Comparison of ENCODE assay signal across 27 cellular contexts in the genomic region with DNA sequence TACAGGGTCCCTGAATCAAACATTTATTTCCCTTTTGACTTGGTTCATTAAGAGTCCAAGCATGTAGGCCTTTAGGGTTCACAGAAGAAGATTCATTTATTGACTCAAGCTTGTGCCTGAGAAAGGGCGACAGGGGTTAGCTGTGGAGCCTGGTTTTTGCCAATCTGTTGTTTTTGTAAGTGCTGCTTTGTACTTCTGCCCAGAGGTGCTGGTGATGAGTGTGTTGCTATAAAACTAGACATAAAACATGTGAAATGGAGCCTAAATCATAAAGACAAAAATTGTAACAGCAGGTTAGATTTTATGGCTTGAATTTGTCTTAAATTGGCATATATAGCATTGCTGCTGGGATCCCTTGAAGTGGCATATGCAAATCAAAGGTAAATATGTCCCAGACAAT.
DNase-seq lines count a peak whose midpoint lies in the region; ATAC-seq and TF ChIP-seq lines count a peak whose summit lies in the region.
"Had no signal": no experiment of that assay in that cellular context is flagged by ENCODE, and none has a peak within 500 bp of the region (broad histone marks: within the 10 kb centered on the region; RNA-seq: fewer than 3 reads in every experiment).

No MANE protein-coding gene starts in this region.

- CTCF ChIA-PET in HEK293T (lab: Yijun Ruan, JAX), result no interaction called here

- no peaks in the 10 kb centered on the region for H3K27me3 Mint-ChIP-seq in nephron (ENCODE audit: low read depth)
- H3K27me3 Mint-ChIP-seq: CD4-positive, alpha-beta memory T cell; CD4-positive, alpha-beta T cell; CD4-positive, CD25-positive, alpha-beta regulatory T cell had no signal

- no peaks in the 10 kb centered on the region for H3K9me3 Mint-ChIP-seq in nephron
- H3K9me3 Mint-ChIP-seq: CD4-positive, alpha-beta T cell; CD8-positive, alpha-beta T cell had no signal

- no peak overlapping the region for H3K4me3 Mint-ChIP-seq in nephron
- H3K4me3 Mint-ChIP-seq: B cell; CD14-positive monocyte; CD4-positive, alpha-beta memory T cell; CD4-positive, alpha-beta T cell; CD4-positive, CD25-positive, alpha-beta regulatory T cell; CD8-positive, alpha-beta memory T cell; CD8-positive, alpha-beta T cell had no signal

- ATAC-seq in HG02852 (IDR thresholded peaks at IDR 0.05; ENCODE audit: unreplicated experiment), result no peak
- ATAC-seq in HG02885 (IDR thresholded peaks at IDR 0.05; ENCODE audit: poor library complexity, unreplicated experiment), result no peak
- ATAC-seq: A549; CD8-positive, alpha-beta T cell had no signal

- H3K36me3 Mint-ChIP-seq in nephron (ENCODE audit: low read depth), result no peaks in the 10 kb centered on the region
- H3K36me3 Mint-ChIP-seq: CD14-positive monocyte; CD4-positive, alpha-beta memory T cell; CD4-positive, CD25-positive, alpha-beta regulatory T cell; CD8-positive, alpha-beta memory T cell; CD8-positive, alpha-beta T cell had no signal

- peaks cover 60% of the 10 kb centered on the region for H3K4me1 Mint-ChIP-seq in nephron
- H3K4me1 Mint-ChIP-seq: B cell; CD14-positive monocyte; CD4-positive, alpha-beta memory T cell; CD4-positive, CD25-positive, alpha-beta regulatory T cell; CD8-positive, alpha-beta memory T cell had no signal

- TF ChIP-seq CTCF in nephron (IDR thresholded peaks at IDR 0.05; ENCODE audit: unreplicated experiment in 3 of 3), result no peak

- DNase-seq in HEK293T (ENCODE audit: extremely low spot score), result no peak
- DNase-seq: 8988T; ACHN; AML-193; BE2C; C1 segment of cervical spinal cord; Caco-2; Calu3; CD4-positive, alpha-beta memory T cell; CD4-positive, alpha-beta T cell; CD4-positive, CD25-positive, alpha-beta regulatory T cell; CD8-positive, alpha-beta memory T cell; CD8-positive, alpha-beta T cell; COR-L47; DMS 273 treated with DMSO at 0.1 percent for 48 hours; DMS153; DMS53; DMS79; DMS79 treated with DMSO at 0.1 percent for 48 hours; DND-41; EL had no signal

- POLR2A ChIA-PET in HEK293T (lab: Yijun Ruan, JAX), result no interaction called here

- peak overlapping the region in 2 of 3 experiments; percentile 30 to 78 for H3K27ac Mint-ChIP-seq in nephron
- H3K27ac Mint-ChIP-seq: B cell; CD14-positive monocyte; CD4-positive, alpha-beta memory T cell; CD4-positive, alpha-beta T cell; CD4-positive, CD25-positive, alpha-beta regulatory T cell; CD8-positive, alpha-beta memory T cell; CD8-positive, alpha-beta T cell had no signal

TF ChIP-seq in HEK293T, 16 proteins besides CTCF, POLR2A, EP300 and RAD21:
- TF ChIP-seq ARNT (IDR thresholded peaks at IDR 0.05), result no peak
- TF ChIP-seq FOXA1 (IDR thresholded peaks at IDR 0.05), result no peak; the same call in 1 of the 2 replicates
- TF ChIP-seq TARDBP (IDR thresholded peaks at IDR 0.05), result no peak
- TF ChIP-seq, protein P1, sequence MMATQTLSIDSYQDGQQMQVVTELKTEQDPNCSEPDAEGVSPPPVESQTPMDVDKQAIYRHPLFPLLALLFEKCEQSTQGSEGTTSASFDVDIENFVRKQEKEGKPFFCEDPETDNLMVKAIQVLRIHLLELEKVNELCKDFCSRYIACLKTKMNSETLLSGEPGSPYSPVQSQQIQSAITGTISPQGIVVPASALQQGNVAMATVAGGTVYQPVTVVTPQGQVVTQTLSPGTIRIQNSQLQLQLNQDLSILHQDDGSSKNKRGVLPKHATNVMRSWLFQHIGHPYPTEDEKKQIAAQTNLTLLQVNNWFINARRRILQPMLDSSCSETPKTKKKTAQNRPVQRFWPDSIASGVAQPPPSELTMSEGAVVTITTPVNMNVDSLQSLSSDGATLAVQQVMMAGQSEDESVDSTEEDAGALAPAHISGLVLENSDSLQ (IDR thresholded peaks at IDR 0.05), result 0 out of 2 replicates have a peak, but pooled peaks have one; percentile 3
- no peak for TF ChIP-seq FOXK2 (IDR thresholded peaks at IDR 0.05)
- no peak for TF ChIP-seq HDGF (IDR thresholded peaks at IDR 0.05; ENCODE audit: borderline replicate concordance)
- no peak for TF ChIP-seq L3MBTL2 (conservative IDR thresholded peaks at IDR 0.05)
- TF ChIP-seq NFRKB (IDR thresholded peaks at IDR 0.05), result no peak
